1 cellular context compared by ENCODE assay signal in the genomic region with DNA sequence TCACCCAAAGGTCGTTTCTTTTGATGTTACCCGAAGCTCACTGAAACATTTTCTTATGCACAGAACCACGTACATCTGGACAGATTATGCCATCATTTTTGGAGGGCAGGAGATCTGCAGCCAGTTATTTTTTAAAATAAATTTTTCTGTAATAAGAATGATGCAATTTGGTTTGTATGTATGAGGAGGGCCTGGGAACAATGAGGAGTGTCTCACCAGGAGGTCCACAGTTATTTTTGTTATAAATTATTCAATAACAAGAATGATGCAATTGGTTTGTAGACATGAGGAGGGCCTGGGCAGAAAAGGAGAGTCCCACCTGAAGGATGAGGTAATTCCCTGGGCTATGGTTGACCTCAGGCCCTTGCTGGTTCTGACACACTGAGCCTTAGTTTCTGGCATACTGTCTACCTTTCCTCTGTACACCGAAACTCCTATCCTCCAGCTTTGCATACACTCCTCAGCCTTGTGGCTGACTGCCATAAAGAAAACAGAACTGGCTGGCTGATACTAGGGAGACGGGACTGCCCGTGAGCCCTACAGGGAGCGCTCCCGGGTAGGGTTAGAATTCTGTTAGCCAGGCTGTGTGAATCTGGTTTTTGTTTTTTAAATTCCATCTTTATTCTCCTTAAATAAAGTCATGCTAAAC.
TF ChIP-seq lines count a peak whose summit lies in the region.

No MANE protein-coding gene starts in this region.

TF ChIP-seq in K562, 482 proteins besides CTCF, POLR2A, EP300 and RAD21:
- TF ChIP-seq RBM25 (IDR thresholded peaks at IDR 0.05; ENCODE audit: low read depth, low read length, severe bottlenecking), result no peak
- TF ChIP-seq ZNF212 (CRISPR knock-in tag; IDR thresholded peaks at IDR 0.05), result no peak
- TF ChIP-seq ZNF146 (CRISPR knock-in tag; IDR thresholded peaks at IDR 0.05; ENCODE audit: unreplicated experiment), result no peak
- no peak for TF ChIP-seq ZNF449 (CRISPR knock-in tag; IDR thresholded peaks at IDR 0.05)
- no peak for TF ChIP-seq HDAC3 (IDR thresholded peaks at IDR 0.05; ENCODE audit: borderline replicate concordance, partially characterized antibody)
- TF ChIP-seq SNAPC5 (CRISPR knock-in tag; IDR thresholded peaks at IDR 0.05), result no peak
- TF ChIP-seq KAT8 (IDR thresholded peaks at IDR 0.05; ENCODE audit: low read depth), result no peak
- TF ChIP-seq ATF3 (IDR thresholded peaks at IDR 0.05), result peak; percentile 19; the same call in 1 of the 2 replicates
- TF ChIP-seq ATF3 (CRISPR knock-in tag; conservative IDR thresholded peaks at IDR 0.05), result no peak
- no peak for TF ChIP-seq TCF15 (CRISPR knock-in tag; IDR thresholded peaks at IDR 0.05)
- TF ChIP-seq NCOA1 (IDR thresholded peaks at IDR 0.05; ENCODE audit: low read depth), result no peak
- TF ChIP-seq CBX8 (IDR thresholded peaks at IDR 0.05; ENCODE audit: borderline replicate concordance, extremely low read depth, low read depth, low read length, poor library complexity, severe bottlenecking), result no peak
- no peak for TF ChIP-seq CEBPG (CRISPR knock-in tag; IDR thresholded peaks at IDR 0.05)
- peak; percentile 50 for TF ChIP-seq CEBPG (tag; conservative IDR thresholded peaks at IDR 0.05 in 1 of 2, IDR thresholded peaks at IDR 0.05 in 1 of 2)
- TF ChIP-seq GMEB1 (CRISPR knock-in tag; IDR thresholded peaks at IDR 0.05), result no peak
